ENCODE assay signal across 17 cellular contexts in genomic region chr10:13894412-13895093, GRCh38.
DNase-seq lines count a peak whose midpoint lies in the region; ATAC-seq, FAIRE-seq and TF ChIP-seq lines count a peak whose summit lies in the region.
"Had no signal": no experiment of that assay in that cellular context is flagged by ENCODE, and none has a peak within 500 bp of the region (broad histone marks: within the 10 kb centered on the region; RNA-seq: fewer than 3 reads in every experiment).

No MANE protein-coding gene starts in this region.

- H3K36me3 Mint-ChIP-seq in MCF 10A (ENCODE audit: insufficient read depth, unreplicated experiment), result no peaks in the 10 kb centered on the region
- peaks cover 3% of the 10 kb centered on the region for H3K36me3 Mint-ChIP-seq in astrocyte (ENCODE audit: low read depth, unreplicated experiment)

- H4K20me1 ChIP-seq in mammary epithelial cell (ENCODE audit: insufficient read depth, low read length) (no peaks in the 10 kb centered on the region), astrocyte (ENCODE audit: insufficient read depth, low read length) (no peaks in the 10 kb centered on the region)

- H3K4me3 ChIP-seq in mammary epithelial cell (replicated peaks in 1 of 3; ENCODE audit: insufficient read depth in 1 of 3, low read depth in 2 of 3, low read length in 3 of 3), result no peak overlapping the region
- no peak overlapping the region for H3K4me3 ChIP-seq in astrocyte (ENCODE audit: insufficient read depth, low read depth, low read length)
- H3K4me3 ChIP-seq in upper lobe of right lung, result no peak overlapping the region
- H3K4me3 ChIP-seq in gastrocnemius medialis, result no peak overlapping the region
- H3K4me3 ChIP-seq: cardiac muscle cell, psoas muscle had no signal

- H3K27ac Mint-ChIP-seq in MCF 10A (ENCODE audit: low read depth, unreplicated experiment) (no peak overlapping the region), astrocyte (ENCODE audit: unreplicated experiment) (no peak overlapping the region)
- H3K27ac Mint-ChIP-seq: activated naive CD8-positive, alpha-beta T cell; naive B cell had no signal

- H3K4me1 Mint-ChIP-seq in MCF 10A (ENCODE audit: insufficient read depth, unreplicated experiment) (no peaks in the 10 kb centered on the region), astrocyte (ENCODE audit: low read depth, unreplicated experiment) (peaks cover 17% of the 10 kb centered on the region)

- H3K79me2 ChIP-seq in mammary epithelial cell (ENCODE audit: insufficient read depth, low read length) (peaks cover 17% of the 10 kb centered on the region), astrocyte (ENCODE audit: insufficient read depth, low read length) (peaks cover 22% of the 10 kb centered on the region)

- H3K27ac ChIP-seq in mammary epithelial cell (ENCODE audit: insufficient read depth, low read depth, low read length) (no peak overlapping the region), astrocyte (ENCODE audit: low read depth, low read length) (peak overlapping the region; percentile 54), upper lobe of right lung (no peak overlapping the region), gastrocnemius medialis (no peak overlapping the region)
- H3K27ac ChIP-seq: cardiac muscle cell, psoas muscle had no signal

- H3K9me3 Mint-ChIP-seq in MCF 10A (ENCODE audit: unreplicated experiment) (no peaks in the 10 kb centered on the region), astrocyte (ENCODE audit: unreplicated experiment) (no peaks in the 10 kb centered on the region)

- BruUV-seq in mammary epithelial cell (replicated peaks; lab: Mats Ljungman, UMichigan) (no TSS peak), MCF 10A (replicated peaks; lab: Mats Ljungman, UMichigan) (no TSS peak)

- H3K36me3 ChIP-seq in mammary epithelial cell (ENCODE audit: insufficient read depth, low read length) (no peaks in the 10 kb centered on the region), astrocyte (ENCODE audit: insufficient read depth, low read length) (no peaks in the 10 kb centered on the region), upper lobe of right lung (no peaks in the 10 kb centered on the region), gastrocnemius medialis (no peaks in the 10 kb centered on the region)
- H3K36me3 ChIP-seq: cardiac muscle cell had no signal

- DNase-seq in mammary epithelial cell (no peak), MCF 10A (ENCODE audit: unreplicated experiment) (no peak), astrocyte (ENCODE audit: low read depth) (peak; percentile 26), hepatic stellate cell (ENCODE audit: low spot score) (peak; percentile 24), upper lobe of right lung (no peak), NCI-H187 (lab: John Stamatoyannopoulos, UW) (no peak), gastrocnemius medialis (no peak)
- DNase-seq: naive B cell; NCI-H1930; NCI-H526; psoas muscle; stimulated activated CD4-positive, alpha-beta T cell treated with anti-CD3 and anti-CD28 coated beads, Interleukin-12 subunit alpha, Interleukin-12 subunit beta, amount 100 ng/mL, for 4 hours; stimulated activated naive CD4-positive, alpha-beta T cell treated with Interleukin-2 at 50 U/mL for 16 hours had no signal

- H2AFZ ChIP-seq in mammary epithelial cell (ENCODE audit: low read depth, low read length) (peak overlapping the region; percentile 47), astrocyte (ENCODE audit: low read depth, low read length) (peak overlapping the region; percentile 8)

- FAIRE-seq in astrocyte (lab: Jason Lieb, UNC), result no peak
- FAIRE-seq: TTC549 had no signal

- TF ChIP-seq CTCF in mammary epithelial cell (conservative IDR thresholded peaks at IDR 0.05 in 1 of 2, IDR thresholded peaks at IDR 0.05 in 1 of 2; ENCODE audit: extremely low read depth in 1 of 2, insufficient read depth in 1 of 2, low read depth in 1 of 2, low read length in 2 of 2), result no peak
- no peak for TF ChIP-seq CTCF in MCF 10A (IDR thresholded peaks at IDR 0.05; ENCODE audit: unreplicated experiment)
- TF ChIP-seq CTCF in astrocyte (IDR thresholded peaks at IDR 0.05; ENCODE audit: insufficient read depth, low read depth, low read length), result no peak
- no peak for TF ChIP-seq CTCF in upper lobe of right lung (IDR thresholded peaks at IDR 0.05)
- no peak for TF ChIP-seq CTCF in gastrocnemius medialis (IDR thresholded peaks at IDR 0.05 in 4 of 5, conservative IDR thresholded peaks at IDR 0.05 in 1 of 5)

- H3K9ac ChIP-seq in mammary epithelial cell (ENCODE audit: insufficient read depth, low read length) (no peak overlapping the region), astrocyte (ENCODE audit: low read length) (peak overlapping the region; percentile 29)

- H3K27me3 ChIP-seq in mammary epithelial cell (ENCODE audit: insufficient read depth, low read length) (no peaks in the 10 kb centered on the region), astrocyte (ENCODE audit: insufficient read depth, low read length) (no peaks in the 10 kb centered on the region), upper lobe of right lung (peaks cover 14% of the 10 kb centered on the region), gastrocnemius medialis (peaks cover 7 to 10% (median 9%) of the 10 kb centered on the region in 3 donors)
- H3K27me3 ChIP-seq: cardiac muscle cell had no signal

- TF ChIP-seq POLR2A in gastrocnemius medialis (IDR thresholded peaks at IDR 0.05), result no peak

- H3K27me3 Mint-ChIP-seq in MCF 10A (ENCODE audit: insufficient read depth, unreplicated experiment), result peaks cover 49% of the 10 kb centered on the region
- no peaks in the 10 kb centered on the region for H3K27me3 Mint-ChIP-seq in astrocyte (ENCODE audit: low read depth, unreplicated experiment)

- H3K9me3 ChIP-seq in mammary epithelial cell (replicated peaks; ENCODE audit: insufficient read depth, low read length) (no peaks in the 10 kb centered on the region), astrocyte (ENCODE audit: insufficient read depth, low read depth, low read length) (peaks cover under 1% of the 10 kb centered on the region), upper lobe of right lung (no peaks in the 10 kb centered on the region), gastrocnemius medialis (no peaks in the 10 kb centered on the region)
- H3K9me3 ChIP-seq: psoas muscle had no signal

- POLR2A ChIA-PET in MCF 10A (lab: Yijun Ruan, JAX), result interaction anchor here (1.0 kb wide), 1 partner anchor 9 kb away, joined by 3 read pairs; no protein-coding TSS in a partner anchor

- H3K4me1 ChIP-seq in mammary epithelial cell (ENCODE audit: insufficient read depth, low read length) (peaks cover 28% of the 10 kb centered on the region), astrocyte (ENCODE audit: insufficient read depth, low read length) (peaks cover 27% of the 10 kb centered on the region), upper lobe of right lung (no peaks in the 10 kb centered on the region), gastrocnemius medialis (peaks cover 0 to 3% of the 10 kb centered on the region in 2 donors)
- H3K4me1 ChIP-seq: psoas muscle had no signal

- dilution Hi-C loops in mammary epithelial cell (cut with HindIII; ENCODE audit: low sequenced_read_pairs), result loop anchor here (5.0 kb wide), 1 partner anchor 67 kb away; no protein-coding TSS in a partner anchor

- in situ Hi-C loops in mammary epithelial cell (cut with MboI; ENCODE audit: low sequenced_read_pairs in 2 of 2) (no loop called here), gastrocnemius medialis (cut with MboI; ENCODE audit: low sequenced_read_pairs in 4 of 4) (no loop called here)

- 75% methylated on average over 8 of the region's 9 CpGs for WGBS in mammary epithelial cell (ENCODE audit: low coverage, missing lambda C conversion rate)

- peak; percentile 9 for ATAC-seq in upper lobe of right lung
- no peak for ATAC-seq in gastrocnemius medialis
- ATAC-seq in GM19023 (IDR thresholded peaks at IDR 0.05; ENCODE audit: unreplicated experiment), result no peak
- ATAC-seq: psoas muscle had no signal

- intact Hi-C loops in mammary epithelial cell (cut with micrococcal nuclease) (loop anchor here (5.0 kb wide), 1 partner anchor 92 kb away; no protein-coding TSS in a partner anchor), MCF 10A (cut with micrococcal nuclease) (no loop called here), upper lobe of right lung (cut with DNase I) (no loop called here), gastrocnemius medialis (cut with DNase I; ENCODE audit: low total_unique reads) (loop anchor here (10.0 kb wide), 1 partner anchor 60 kb away; no protein-coding TSS in a partner anchor)

- H3K4me2 ChIP-seq in mammary epithelial cell (ENCODE audit: insufficient read depth, low read depth, low read length) (no peak overlapping the region), astrocyte (ENCODE audit: low read length) (peak overlapping the region; percentile 65)

- CTCF ChIA-PET in mammary epithelial cell (lab: Charles Lee; ENCODE audit: low non-redundant PET), result no interaction called here
- CTCF ChIA-PET in MCF 10A (lab: Yijun Ruan, JAX), result interaction anchor here (0.6 kb wide), 1 partner anchor 427 kb away, joined by 3 read pairs; no protein-coding TSS in a partner anchor

- H3K4me3 Mint-ChIP-seq in MCF 10A (ENCODE audit: unreplicated experiment), result no peak overlapping the region
- no peak overlapping the region for H3K4me3 Mint-ChIP-seq in astrocyte (ENCODE audit: unreplicated experiment)
- H3K4me3 Mint-ChIP-seq: activated naive CD8-positive, alpha-beta T cell had no signal

Comparison
In these comparisons a context has a peak if more than half of its experiments do, and no peak if none do; other contexts are left out.
1. intact Hi-C loops: an anchor here in mammary epithelial cell (5.0 kb wide) and gastrocnemius medialis (10.0 kb wide); none called in MCF 10A and upper lobe of right lung.
2. DNase-seq: peak in astrocyte (single experiment) and hepatic stellate cell (single experiment); none in mammary epithelial cell (single experiment), MCF 10A (single experiment), upper lobe of right lung (single experiment), NCI-H187 (0 of 2) and gastrocnemius medialis (0 of 2).